In the genomic region with DNA sequence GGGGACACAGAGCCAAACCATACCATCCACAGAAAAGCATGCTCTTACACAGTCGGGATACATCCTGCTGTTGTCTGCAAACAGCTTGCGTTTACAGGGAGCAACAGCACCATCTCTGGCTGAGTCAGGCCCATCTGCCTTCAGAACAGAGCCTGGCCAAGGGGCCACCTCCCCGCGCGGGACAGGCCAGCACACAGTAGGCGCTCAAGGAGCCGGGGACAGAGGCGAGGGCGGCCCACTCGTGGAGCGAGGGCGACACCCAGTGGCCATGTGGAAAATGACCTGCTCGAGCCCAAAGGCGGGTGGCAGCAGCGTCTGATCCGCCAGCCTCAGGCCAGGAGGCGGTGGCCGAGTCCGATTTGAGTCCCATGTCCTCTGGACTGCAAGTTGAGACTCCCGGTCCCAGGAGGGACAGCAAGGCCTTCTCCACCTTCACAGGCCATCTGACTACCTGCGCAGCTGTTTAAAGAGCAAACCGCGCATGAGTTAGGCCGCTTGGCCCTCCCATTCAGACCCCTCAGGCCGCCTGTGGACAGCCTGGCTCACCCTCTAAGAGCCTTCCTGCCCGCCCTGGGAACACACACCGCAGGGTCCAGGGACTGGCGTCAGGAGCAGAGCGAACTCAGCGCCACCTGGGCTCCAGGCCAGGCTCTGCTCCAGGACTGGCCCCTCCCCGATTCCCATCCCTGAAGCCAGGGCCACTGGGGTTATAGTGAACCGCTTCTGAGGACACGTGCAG, we compare ENCODE assay signal across 1 cellular context.
TF ChIP-seq lines count a peak whose summit lies in the region.

No MANE protein-coding gene starts in this region.

TF ChIP-seq in HepG2, 621 proteins besides CTCF, POLR2A, EP300 and RAD21 (continued from another document and continues in another):
- TF ChIP-seq, protein P1, sequence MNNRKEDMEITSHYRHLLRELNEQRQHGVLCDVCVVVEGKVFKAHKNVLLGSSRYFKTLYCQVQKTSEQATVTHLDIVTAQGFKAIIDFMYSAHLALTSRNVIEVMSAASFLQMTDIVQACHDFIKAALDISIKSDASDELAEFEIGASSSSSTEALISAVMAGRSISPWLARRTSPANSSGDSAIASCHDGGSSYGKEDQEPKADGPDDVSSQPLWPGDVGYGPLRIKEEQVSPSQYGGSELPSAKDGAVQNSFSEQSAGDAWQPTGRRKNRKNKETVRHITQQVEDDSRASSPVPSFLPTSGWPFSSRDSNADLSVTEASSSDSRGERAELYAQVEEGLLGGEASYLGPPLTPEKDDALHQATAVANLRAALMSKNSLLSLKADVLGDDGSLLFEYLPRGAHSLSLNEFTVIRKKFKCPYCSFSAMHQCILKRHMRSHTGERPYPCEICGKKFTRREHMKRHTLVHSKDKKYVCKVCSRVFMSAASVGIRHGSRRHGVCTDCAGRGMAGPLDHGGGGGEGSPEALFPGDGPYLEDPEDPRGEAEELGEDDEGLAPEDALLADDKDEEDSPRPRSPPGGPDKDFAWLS (CRISPR knock-in tag; IDR thresholded peaks at IDR 0.05; ENCODE audit: borderline replicate concordance): peak; percentile 85; the same call in 1 of the 2 replicates
- TF ChIP-seq MLLT10 (CRISPR knock-in tag; IDR thresholded peaks at IDR 0.05) (no peak), ARNT2 (CRISPR knock-in tag; IDR thresholded peaks at IDR 0.05; ENCODE audit: low read depth) (peak; percentile 27; the same call in 1 of the 2 replicates), KDM2A (CRISPR knock-in tag; IDR thresholded peaks at IDR 0.05; ENCODE audit: borderline replicate concordance, low read depth) (peak; percentile 88), MAF1 (CRISPR knock-in tag; IDR thresholded peaks at IDR 0.05; ENCODE audit: borderline replicate concordance) (peak; percentile 88), ZNF143 (CRISPR knock-in tag; IDR thresholded peaks at IDR 0.05) (no peak), ZNF547 (CRISPR knock-in tag; IDR thresholded peaks at IDR 0.05) (peak; percentile 92), U2AF1 (optimal IDR thresholded peaks at IDR 0.05; ENCODE audit: low read depth, low read length) (no peak), ZFP82 (CRISPR knock-in tag; IDR thresholded peaks at IDR 0.05; ENCODE audit: borderline replicate concordance) (no peak), CCAR2 (optimal IDR thresholded peaks at IDR 0.05; ENCODE audit: low read depth, low read length) (no peak), ZSCAN29 (CRISPR knock-in tag; conservative IDR thresholded peaks at IDR 0.05) (0 out of 2 replicates have a peak, but pooled peaks have one; percentile 57), ZNF644 (CRISPR knock-in tag; IDR thresholded peaks at IDR 0.05; ENCODE audit: low read depth) (peak; percentile 68; the same call in 1 of the 2 replicates), MYNN (CRISPR knock-in tag; IDR thresholded peaks at IDR 0.05; ENCODE audit: low read depth) (peak; percentile 90; the same call in 1 of the 2 replicates), ZNF879 (CRISPR knock-in tag; IDR thresholded peaks at IDR 0.05) (no peak), KDM1A (CRISPR knock-in tag; IDR thresholded peaks at IDR 0.05) (0 out of 2 replicates have a peak, but pooled peaks have one; percentile 14), TARDBP (CRISPR knock-in tag; IDR thresholded peaks at IDR 0.05) (peak; percentile 83)
- TF ChIP-seq, protein P2, sequence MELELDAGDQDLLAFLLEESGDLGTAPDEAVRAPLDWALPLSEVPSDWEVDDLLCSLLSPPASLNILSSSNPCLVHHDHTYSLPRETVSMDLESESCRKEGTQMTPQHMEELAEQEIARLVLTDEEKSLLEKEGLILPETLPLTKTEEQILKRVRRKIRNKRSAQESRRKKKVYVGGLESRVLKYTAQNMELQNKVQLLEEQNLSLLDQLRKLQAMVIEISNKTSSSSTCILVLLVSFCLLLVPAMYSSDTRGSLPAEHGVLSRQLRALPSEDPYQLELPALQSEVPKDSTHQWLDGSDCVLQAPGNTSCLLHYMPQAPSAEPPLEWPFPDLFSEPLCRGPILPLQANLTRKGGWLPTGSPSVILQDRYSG (CRISPR knock-in tag; IDR thresholded peaks at IDR 0.05): no peak; the same call in 1 of the 2 replicates
- TF ChIP-seq, protein P3, sequence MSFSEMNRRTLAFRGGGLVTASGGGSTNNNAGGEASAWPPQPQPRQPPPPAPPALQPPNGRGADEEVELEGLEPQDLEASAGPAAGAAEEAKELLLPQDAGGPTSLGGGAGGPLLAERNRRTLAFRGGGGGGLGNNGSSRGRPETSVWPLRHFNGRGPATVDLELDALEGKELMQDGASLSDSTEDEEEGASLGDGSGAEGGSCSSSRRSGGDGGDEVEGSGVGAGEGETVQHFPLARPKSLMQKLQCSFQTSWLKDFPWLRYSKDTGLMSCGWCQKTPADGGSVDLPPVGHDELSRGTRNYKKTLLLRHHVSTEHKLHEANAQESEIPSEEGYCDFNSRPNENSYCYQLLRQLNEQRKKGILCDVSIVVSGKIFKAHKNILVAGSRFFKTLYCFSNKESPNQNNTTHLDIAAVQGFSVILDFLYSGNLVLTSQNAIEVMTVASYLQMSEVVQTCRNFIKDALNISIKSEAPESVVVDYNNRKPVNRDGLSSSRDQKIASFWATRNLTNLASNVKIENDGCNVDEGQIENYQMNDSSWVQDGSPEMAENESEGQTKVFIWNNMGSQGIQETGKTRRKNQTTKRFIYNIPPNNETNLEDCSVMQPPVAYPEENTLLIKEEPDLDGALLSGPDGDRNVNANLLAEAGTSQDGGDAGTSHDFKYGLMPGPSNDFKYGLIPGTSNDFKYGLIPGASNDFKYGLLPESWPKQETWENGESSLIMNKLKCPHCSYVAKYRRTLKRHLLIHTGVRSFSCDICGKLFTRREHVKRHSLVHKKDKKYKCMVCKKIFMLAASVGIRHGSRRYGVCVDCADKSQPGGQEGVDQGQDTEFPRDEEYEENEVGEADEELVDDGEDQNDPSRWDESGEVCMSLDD (CRISPR knock-in tag; IDR thresholded peaks at IDR 0.05; ENCODE audit: borderline replicate concordance): no peak
- TF ChIP-seq, protein P4, sequence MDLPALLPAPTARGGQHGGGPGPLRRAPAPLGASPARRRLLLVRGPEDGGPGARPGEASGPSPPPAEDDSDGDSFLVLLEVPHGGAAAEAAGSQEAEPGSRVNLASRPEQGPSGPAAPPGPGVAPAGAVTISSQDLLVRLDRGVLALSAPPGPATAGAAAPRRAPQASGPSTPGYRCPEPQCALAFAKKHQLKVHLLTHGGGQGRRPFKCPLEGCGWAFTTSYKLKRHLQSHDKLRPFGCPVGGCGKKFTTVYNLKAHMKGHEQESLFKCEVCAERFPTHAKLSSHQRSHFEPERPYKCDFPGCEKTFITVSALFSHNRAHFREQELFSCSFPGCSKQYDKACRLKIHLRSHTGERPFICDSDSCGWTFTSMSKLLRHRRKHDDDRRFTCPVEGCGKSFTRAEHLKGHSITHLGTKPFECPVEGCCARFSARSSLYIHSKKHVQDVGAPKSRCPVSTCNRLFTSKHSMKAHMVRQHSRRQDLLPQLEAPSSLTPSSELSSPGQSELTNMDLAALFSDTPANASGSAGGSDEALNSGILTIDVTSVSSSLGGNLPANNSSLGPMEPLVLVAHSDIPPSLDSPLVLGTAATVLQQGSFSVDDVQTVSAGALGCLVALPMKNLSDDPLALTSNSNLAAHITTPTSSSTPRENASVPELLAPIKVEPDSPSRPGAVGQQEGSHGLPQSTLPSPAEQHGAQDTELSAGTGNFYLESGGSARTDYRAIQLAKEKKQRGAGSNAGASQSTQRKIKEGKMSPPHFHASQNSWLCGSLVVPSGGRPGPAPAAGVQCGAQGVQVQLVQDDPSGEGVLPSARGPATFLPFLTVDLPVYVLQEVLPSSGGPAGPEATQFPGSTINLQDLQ (CRISPR knock-in tag; IDR thresholded peaks at IDR 0.05): no peak; the same call in 1 of the 2 replicates
- TF ChIP-seq, protein P5, sequence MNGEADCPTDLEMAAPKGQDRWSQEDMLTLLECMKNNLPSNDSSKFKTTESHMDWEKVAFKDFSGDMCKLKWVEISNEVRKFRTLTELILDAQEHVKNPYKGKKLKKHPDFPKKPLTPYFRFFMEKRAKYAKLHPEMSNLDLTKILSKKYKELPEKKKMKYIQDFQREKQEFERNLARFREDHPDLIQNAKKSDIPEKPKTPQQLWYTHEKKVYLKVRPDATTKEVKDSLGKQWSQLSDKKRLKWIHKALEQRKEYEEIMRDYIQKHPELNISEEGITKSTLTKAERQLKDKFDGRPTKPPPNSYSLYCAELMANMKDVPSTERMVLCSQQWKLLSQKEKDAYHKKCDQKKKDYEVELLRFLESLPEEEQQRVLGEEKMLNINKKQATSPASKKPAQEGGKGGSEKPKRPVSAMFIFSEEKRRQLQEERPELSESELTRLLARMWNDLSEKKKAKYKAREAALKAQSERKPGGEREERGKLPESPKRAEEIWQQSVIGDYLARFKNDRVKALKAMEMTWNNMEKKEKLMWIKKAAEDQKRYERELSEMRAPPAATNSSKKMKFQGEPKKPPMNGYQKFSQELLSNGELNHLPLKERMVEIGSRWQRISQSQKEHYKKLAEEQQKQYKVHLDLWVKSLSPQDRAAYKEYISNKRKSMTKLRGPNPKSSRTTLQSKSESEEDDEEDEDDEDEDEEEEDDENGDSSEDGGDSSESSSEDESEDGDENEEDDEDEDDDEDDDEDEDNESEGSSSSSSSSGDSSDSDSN (CRISPR knock-in tag; IDR thresholded peaks at IDR 0.05): peak; percentile 98
- TF ChIP-seq, protein P6, sequence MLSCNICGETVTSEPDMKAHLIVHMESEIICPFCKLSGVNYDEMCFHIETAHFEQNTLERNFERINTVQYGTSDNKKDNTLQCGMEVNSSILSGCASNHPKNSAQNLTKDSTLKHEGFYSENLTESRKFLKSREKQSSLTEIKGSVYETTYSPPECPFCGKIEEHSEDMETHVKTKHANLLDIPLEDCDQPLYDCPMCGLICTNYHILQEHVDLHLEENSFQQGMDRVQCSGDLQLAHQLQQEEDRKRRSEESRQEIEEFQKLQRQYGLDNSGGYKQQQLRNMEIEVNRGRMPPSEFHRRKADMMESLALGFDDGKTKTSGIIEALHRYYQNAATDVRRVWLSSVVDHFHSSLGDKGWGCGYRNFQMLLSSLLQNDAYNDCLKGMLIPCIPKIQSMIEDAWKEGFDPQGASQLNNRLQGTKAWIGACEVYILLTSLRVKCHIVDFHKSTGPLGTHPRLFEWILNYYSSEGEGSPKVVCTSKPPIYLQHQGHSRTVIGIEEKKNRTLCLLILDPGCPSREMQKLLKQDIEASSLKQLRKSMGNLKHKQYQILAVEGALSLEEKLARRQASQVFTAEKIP (CRISPR knock-in tag; IDR thresholded peaks at IDR 0.05; ENCODE audit: borderline replicate concordance): no peak
- TF ChIP-seq, protein P7, sequence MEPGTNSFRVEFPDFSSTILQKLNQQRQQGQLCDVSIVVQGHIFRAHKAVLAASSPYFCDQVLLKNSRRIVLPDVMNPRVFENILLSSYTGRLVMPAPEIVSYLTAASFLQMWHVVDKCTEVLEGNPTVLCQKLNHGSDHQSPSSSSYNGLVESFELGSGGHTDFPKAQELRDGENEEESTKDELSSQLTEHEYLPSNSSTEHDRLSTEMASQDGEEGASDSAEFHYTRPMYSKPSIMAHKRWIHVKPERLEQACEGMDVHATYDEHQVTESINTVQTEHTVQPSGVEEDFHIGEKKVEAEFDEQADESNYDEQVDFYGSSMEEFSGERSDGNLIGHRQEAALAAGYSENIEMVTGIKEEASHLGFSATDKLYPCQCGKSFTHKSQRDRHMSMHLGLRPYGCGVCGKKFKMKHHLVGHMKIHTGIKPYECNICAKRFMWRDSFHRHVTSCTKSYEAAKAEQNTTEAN (CRISPR knock-in tag; conservative IDR thresholded peaks at IDR 0.05): no peak
- TF ChIP-seq, protein P8, sequence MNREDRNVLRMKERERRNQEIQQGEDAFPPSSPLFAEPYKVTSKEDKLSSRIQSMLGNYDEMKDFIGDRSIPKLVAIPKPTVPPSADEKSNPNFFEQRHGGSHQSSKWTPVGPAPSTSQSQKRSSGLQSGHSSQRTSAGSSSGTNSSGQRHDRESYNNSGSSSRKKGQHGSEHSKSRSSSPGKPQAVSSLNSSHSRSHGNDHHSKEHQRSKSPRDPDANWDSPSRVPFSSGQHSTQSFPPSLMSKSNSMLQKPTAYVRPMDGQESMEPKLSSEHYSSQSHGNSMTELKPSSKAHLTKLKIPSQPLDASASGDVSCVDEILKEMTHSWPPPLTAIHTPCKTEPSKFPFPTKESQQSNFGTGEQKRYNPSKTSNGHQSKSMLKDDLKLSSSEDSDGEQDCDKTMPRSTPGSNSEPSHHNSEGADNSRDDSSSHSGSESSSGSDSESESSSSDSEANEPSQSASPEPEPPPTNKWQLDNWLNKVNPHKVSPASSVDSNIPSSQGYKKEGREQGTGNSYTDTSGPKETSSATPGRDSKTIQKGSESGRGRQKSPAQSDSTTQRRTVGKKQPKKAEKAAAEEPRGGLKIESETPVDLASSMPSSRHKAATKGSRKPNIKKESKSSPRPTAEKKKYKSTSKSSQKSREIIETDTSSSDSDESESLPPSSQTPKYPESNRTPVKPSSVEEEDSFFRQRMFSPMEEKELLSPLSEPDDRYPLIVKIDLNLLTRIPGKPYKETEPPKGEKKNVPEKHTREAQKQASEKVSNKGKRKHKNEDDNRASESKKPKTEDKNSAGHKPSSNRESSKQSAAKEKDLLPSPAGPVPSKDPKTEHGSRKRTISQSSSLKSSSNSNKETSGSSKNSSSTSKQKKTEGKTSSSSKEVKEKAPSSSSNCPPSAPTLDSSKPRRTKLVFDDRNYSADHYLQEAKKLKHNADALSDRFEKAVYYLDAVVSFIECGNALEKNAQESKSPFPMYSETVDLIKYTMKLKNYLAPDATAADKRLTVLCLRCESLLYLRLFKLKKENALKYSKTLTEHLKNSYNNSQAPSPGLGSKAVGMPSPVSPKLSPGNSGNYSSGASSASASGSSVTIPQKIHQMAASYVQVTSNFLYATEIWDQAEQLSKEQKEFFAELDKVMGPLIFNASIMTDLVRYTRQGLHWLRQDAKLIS (CRISPR knock-in tag; IDR thresholded peaks at IDR 0.05): no peak
- TF ChIP-seq, protein P9, sequence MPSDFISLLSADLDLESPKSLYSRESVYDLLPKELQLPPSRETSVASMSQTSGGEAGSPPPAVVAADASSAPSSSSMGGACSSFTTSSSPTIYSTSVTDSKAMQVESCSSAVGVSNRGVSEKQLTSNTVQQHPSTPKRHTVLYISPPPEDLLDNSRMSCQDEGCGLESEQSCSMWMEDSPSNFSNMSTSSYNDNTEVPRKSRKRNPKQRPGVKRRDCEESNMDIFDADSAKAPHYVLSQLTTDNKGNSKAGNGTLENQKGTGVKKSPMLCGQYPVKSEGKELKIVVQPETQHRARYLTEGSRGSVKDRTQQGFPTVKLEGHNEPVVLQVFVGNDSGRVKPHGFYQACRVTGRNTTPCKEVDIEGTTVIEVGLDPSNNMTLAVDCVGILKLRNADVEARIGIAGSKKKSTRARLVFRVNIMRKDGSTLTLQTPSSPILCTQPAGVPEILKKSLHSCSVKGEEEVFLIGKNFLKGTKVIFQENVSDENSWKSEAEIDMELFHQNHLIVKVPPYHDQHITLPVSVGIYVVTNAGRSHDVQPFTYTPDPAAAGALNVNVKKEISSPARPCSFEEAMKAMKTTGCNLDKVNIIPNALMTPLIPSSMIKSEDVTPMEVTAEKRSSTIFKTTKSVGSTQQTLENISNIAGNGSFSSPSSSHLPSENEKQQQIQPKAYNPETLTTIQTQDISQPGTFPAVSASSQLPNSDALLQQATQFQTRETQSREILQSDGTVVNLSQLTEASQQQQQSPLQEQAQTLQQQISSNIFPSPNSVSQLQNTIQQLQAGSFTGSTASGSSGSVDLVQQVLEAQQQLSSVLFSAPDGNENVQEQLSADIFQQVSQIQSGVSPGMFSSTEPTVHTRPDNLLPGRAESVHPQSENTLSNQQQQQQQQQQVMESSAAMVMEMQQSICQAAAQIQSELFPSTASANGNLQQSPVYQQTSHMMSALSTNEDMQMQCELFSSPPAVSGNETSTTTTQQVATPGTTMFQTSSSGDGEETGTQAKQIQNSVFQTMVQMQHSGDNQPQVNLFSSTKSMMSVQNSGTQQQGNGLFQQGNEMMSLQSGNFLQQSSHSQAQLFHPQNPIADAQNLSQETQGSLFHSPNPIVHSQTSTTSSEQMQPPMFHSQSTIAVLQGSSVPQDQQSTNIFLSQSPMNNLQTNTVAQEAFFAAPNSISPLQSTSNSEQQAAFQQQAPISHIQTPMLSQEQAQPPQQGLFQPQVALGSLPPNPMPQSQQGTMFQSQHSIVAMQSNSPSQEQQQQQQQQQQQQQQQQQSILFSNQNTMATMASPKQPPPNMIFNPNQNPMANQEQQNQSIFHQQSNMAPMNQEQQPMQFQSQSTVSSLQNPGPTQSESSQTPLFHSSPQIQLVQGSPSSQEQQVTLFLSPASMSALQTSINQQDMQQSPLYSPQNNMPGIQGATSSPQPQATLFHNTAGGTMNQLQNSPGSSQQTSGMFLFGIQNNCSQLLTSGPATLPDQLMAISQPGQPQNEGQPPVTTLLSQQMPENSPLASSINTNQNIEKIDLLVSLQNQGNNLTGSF (CRISPR knock-in tag; IDR thresholded peaks at IDR 0.05): no peak
